ENCODE assay signal across 14 cellular contexts in the genomic region with DNA sequence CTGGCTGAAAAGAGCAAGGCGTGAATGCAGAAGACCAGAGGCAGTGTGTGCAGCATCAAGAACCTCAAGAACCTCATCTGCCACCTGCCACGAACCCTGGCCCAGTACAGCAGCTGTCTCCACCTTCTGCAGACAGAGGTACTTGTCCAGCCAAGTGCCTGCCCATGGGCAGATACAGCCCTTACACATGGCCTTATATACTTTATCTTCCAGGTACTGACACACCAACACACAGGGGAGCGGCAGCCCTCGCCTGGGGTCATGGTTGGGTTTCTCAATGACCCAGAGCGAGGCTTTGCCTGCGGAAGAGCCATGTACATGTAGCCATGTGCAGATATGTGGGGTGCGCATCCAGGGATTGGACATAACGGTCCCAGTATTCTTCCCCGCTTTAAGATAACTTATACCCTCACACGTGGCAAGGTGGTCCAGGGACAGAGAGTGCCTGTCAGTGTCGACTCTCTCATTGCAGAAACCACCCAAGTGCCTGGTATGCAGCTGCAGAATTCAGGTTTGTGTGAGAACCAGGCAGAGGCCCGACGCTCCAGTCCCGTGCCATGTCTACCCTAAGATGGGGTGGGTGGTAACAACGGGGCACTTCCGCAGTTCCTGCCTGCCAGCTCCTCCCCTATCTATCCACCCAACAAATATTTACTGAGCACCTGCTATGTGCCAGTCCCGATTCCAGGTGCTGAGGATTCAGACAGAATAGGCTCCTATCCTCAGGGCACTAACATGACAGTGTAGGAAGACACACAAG.
DNase-seq lines count a peak whose midpoint lies in the region; ATAC-seq and TF ChIP-seq lines count a peak whose summit lies in the region.
"Had no signal": no experiment of that assay in that cellular context is flagged by ENCODE, and none has a peak within 500 bp of the region (broad histone marks: within the 10 kb centered on the region; RNA-seq: fewer than 3 reads in every experiment).

No MANE protein-coding gene starts in this region.

- H3K4me1 ChIP-seq in spleen (no peaks in the 10 kb centered on the region), BE2C (no peaks in the 10 kb centered on the region)

- intact Hi-C loops in spleen (cut with DNase I; ENCODE audit: low total_unique reads) = no loop called here

- H3K27ac ChIP-seq in spleen = no peak overlapping the region
- H3K27ac ChIP-seq: 22Rv1; BLaER1 treated with 17β-estradiol and CSF1 and Interleukin-3, amounts not matched to agents 10 nM and 100 nM; HL-60 had no signal

- H3K9me3 ChIP-seq in spleen (no peaks in the 10 kb centered on the region), BE2C (no peaks in the 10 kb centered on the region)
- H3K9me3 ChIP-seq: BLaER1 treated with 17β-estradiol and CSF1 and Interleukin-3, amounts not matched to agents 10 nM and 100 nM had no signal

- DNase-seq in activated CD8-positive, alpha-beta memory T cell treated with anti-CD3 and anti-CD28 coated beads for 24 hours = peak; percentile 45
- no peak for DNase-seq in activated CD8-positive, alpha-beta memory T cell treated with anti-CD3 and anti-CD28 coated beads, Interleukin-2, amount 50 U/mL, for 4 hours
- peak; percentile 24 for DNase-seq in islet precursor cell
- peak; percentile 15 for DNase-seq in spleen
- no peak for DNase-seq in BE2C
- DNase-seq in HuH-7 (ENCODE audit: low spot score) = no peak
- no peak for DNase-seq in retina
- DNase-seq: AML-193; CD4-positive, CD25-positive, alpha-beta regulatory T cell; GF-D8 had no signal

- TF ChIP-seq CTCF in spleen (IDR thresholded peaks at IDR 0.05 in 8 of 11, conservative IDR thresholded peaks at IDR 0.05 in 3 of 11) = no peak
- no peak for TF ChIP-seq CTCF in BE2C (IDR thresholded peaks at IDR 0.05; ENCODE audit: low read depth, low read length)

- ATAC-seq in GM19452 (IDR thresholded peaks at IDR 0.05; ENCODE audit: unreplicated experiment) = no peak

- WGBS in spleen, 5 donors = 87 to 96% (median 95%) methylated on average over 17 of the region's 17 CpGs

- no peak overlapping the region for H3K4me3 ChIP-seq in spleen
- H3K4me3 ChIP-seq in BE2C (ENCODE audit: low read depth, low read length) = no peak overlapping the region
- H3K4me3 ChIP-seq: BLaER1 treated with 17β-estradiol and CSF1 and Interleukin-3, amounts not matched to agents 10 nM and 100 nM had no signal

- no peaks in the 10 kb centered on the region for H3K36me3 ChIP-seq in spleen
- H3K36me3 ChIP-seq in BE2C = no peaks in the 10 kb centered on the region
- H3K36me3 ChIP-seq: BLaER1 treated with 17β-estradiol and CSF1 and Interleukin-3, amounts not matched to agents 10 nM and 100 nM had no signal

- no peak for TF ChIP-seq POLR2A in spleen (IDR thresholded peaks at IDR 0.05)

- H3K27me3 ChIP-seq in spleen (replicated peaks in 1 of 7) (no peaks in the 10 kb centered on the region), BE2C (no peaks in the 10 kb centered on the region)
- H3K27me3 ChIP-seq: BLaER1 treated with 17β-estradiol and CSF1 and Interleukin-3, amounts not matched to agents 10 nM and 100 nM had no signal

Comparison
In these comparisons a context has a peak if more than half of its experiments do, and no peak if none do; other contexts are left out.
1. DNase-seq: peak in activated CD8-positive, alpha-beta memory T cell treated with anti-CD3 and anti-CD28 coated beads for 24 hours (single experiment), islet precursor cell (single experiment) and spleen (single experiment); none in activated CD8-positive, alpha-beta memory T cell treated with anti-CD3 and anti-CD28 coated beads, Interleukin-2, amount 50 U/mL, for 4 hours (single experiment), BE2C (single experiment), HuH-7 (single experiment) and retina (single experiment).